ENCODE assay signal across 28 cellular contexts in the genomic region with DNA sequence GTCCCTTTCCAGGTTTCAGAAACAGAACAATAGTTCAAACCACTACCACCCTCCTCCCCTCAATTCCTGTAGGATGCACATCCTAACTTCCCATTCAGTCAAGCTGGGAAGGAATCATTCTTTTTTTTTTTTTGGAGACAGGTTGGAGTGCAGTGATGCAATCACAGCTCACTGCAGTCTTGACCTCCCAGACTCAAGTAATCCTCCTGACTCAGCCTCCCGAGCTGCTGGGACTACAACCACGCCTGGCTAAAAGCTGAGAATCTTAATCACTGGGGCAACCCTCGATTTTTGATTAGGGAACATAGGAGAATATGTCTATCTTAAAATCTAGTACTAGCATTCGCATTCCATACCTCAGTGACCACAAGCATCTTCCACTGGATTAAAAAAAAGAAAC.
DNase-seq lines count a peak whose midpoint lies in the region; ATAC-seq and TF ChIP-seq lines count a peak whose summit lies in the region.
"Had no signal": no experiment of that assay in that cellular context is flagged by ENCODE, and none has a peak within 500 bp of the region (broad histone marks: within the 10 kb centered on the region; RNA-seq: fewer than 3 reads in every experiment).

No MANE protein-coding gene starts in this region.

- H4K8ac ChIP-seq in IMR-90 (ENCODE audit: low read depth in 2 of 2, low read length in 2 of 2), result no peak overlapping the region

- no peak overlapping the region for H2BK20ac ChIP-seq in IMR-90 (ENCODE audit: low read depth, low read length)

- POLR2A ChIA-PET in IMR-90 (lab: Charles Lee; ENCODE audit: unreplicated experiment), result interaction anchor here (0.6 kb wide), 1 partner anchor 187 kb away, joined by 5 read pairs; no protein-coding TSS in a partner anchor

- H3K27ac Mint-ChIP-seq in activated naive CD4-positive, alpha-beta T cell treated with anti-CD3 and anti-CD28 coated beads, Interleukin-2, amount 10 ng/mL, durations not matched to agents 7 days and 5 days, result no peak overlapping the region
- H3K27ac Mint-ChIP-seq: natural killer cell; T-helper 2 cell treated with Interferon-gamma antibody and Interleukin-4, amounts not matched to agents 5 μg/mL and 100 μg/mL, for 36 hours had no signal

- H3K36me3 Mint-ChIP-seq in activated naive CD4-positive, alpha-beta T cell treated with anti-CD3 and anti-CD28 coated beads, Interleukin-2, amount 10 ng/mL, durations not matched to agents 7 days and 5 days, result no peaks in the 10 kb centered on the region
- H3K36me3 Mint-ChIP-seq: natural killer cell had no signal

- H3K27me3 Mint-ChIP-seq in activated naive CD4-positive, alpha-beta T cell treated with anti-CD3 and anti-CD28 coated beads, Interleukin-2, amount 10 ng/mL, durations not matched to agents 7 days and 5 days, result no peaks in the 10 kb centered on the region

- no peak overlapping the region for H2AFZ ChIP-seq in IMR-90 (replicated peaks; ENCODE audit: low read length, poor library complexity)

- DNase-seq in IMR-90, result no peak
- peak; percentile 4 to 49 for DNase-seq in cardiac fibroblast (ENCODE audit: low read depth in 2 of 2)
- DNase-seq in fibroblast of pulmonary artery (ENCODE audit: low read depth), result peak; percentile 23
- no peak for DNase-seq in NCI-H187 (lab: John Stamatoyannopoulos, UW)
- no peak for DNase-seq in activated naive CD4-positive, alpha-beta T cell treated with anti-CD3 and anti-CD28 coated beads, Interleukin-2, amount 10 ng/mL, durations not matched to agents 7 days and 5 days
- DNase-seq: activated CD4-positive, alpha-beta T cell treated with anti-CD3 and anti-CD28 coated beads for 48 hours; activated CD8-positive, alpha-beta memory T cell treated with anti-CD3 and anti-CD28 coated beads for 24 hours; activated T-cell treated with anti-CD3 and anti-CD28 coated beads, Interleukin-2, amount 50 U/mL, for 1 hour; adrenal gland; brain microvascular endothelial cell; Calu3; DND-41; effector CD8-positive, alpha-beta T cell; Karpas-422; kidney; midbrain; natural killer cell; NCI-H510A; occipital lobe; OCI-M1; stomach; tibial artery had no signal

- peaks cover under 1% of the 10 kb centered on the region; the same call in 1 of the 2 replicates for H4K20me1 ChIP-seq in IMR-90 (ENCODE audit: insufficient read depth, low read length)

- no peaks in the 10 kb centered on the region for H3K9me3 ChIP-seq in IMR-90 (ENCODE audit: control insufficient read depth, insufficient read depth, low read length)
- H3K9me3 ChIP-seq: adrenal gland, esophagus muscularis mucosa, stomach, tibial artery had no signal

- H3K4me3 ChIP-seq in IMR-90 (ENCODE audit: insufficient read depth, low read depth, low read length) (no peak overlapping the region), cardiac fibroblast (replicated peaks in 1 of 2; ENCODE audit: low read depth in 2 of 2, low read length in 2 of 2) (no peak overlapping the region), fibroblast of pulmonary artery (replicated peaks; ENCODE audit: low read depth, low read length) (no peak overlapping the region)
- H3K4me3 ChIP-seq: adrenal gland, esophagus muscularis mucosa, stomach, tibial artery had no signal

- intact Hi-C loops in IMR-90 (cut with micrococcal nuclease), result no loop called here

- TF ChIP-seq CTCF in IMR-90 (conservative IDR thresholded peaks at IDR 0.05; ENCODE audit: low read depth, low read length), result no peak
- TF ChIP-seq CTCF in cardiac fibroblast (IDR thresholded peaks at IDR 0.05; ENCODE audit: low read depth, low read length), result no peak
- TF ChIP-seq CTCF in fibroblast of pulmonary artery (IDR thresholded peaks at IDR 0.05; ENCODE audit: low read length, missing control alignments), result no peak

- no peak overlapping the region for H2AK9ac ChIP-seq in IMR-90 (replicated peaks; ENCODE audit: low read depth, low read length, poor library complexity)

- peaks cover 22% of the 10 kb centered on the region for H3K36me3 ChIP-seq in IMR-90 (ENCODE audit: control insufficient read depth, insufficient read depth, low read length)
- H3K36me3 ChIP-seq: adrenal gland, brain microvascular endothelial cell, tibial artery had no signal

- ATAC-seq in IMR-90 (ENCODE audit: low read depth) (no peak), GM21825 (IDR thresholded peaks at IDR 0.05; ENCODE audit: unreplicated experiment) (no peak), SK-N-SH treated with all-trans-retinoic acid at 6 μM for 48 hours (no peak)
- ATAC-seq: natural killer cell, Right ventricle myocardium inferior had no signal

- no TSS peak for BruUV-seq in IMR-90 (replicated peaks; lab: Mats Ljungman, UMichigan)

- no peak overlapping the region for H2BK15ac ChIP-seq in IMR-90 (ENCODE audit: low read depth, low read length)

- H3K9ac ChIP-seq in IMR-90 (ENCODE audit: low read depth, low read length), result no peak overlapping the region

- no peak overlapping the region for H3K4ac ChIP-seq in IMR-90 (ENCODE audit: low read depth, low read length)

- H3K14ac ChIP-seq in IMR-90 (replicated peaks; ENCODE audit: low read depth, low read length), result no peak overlapping the region

- H3K4me1 Mint-ChIP-seq in activated naive CD4-positive, alpha-beta T cell treated with anti-CD3 and anti-CD28 coated beads, Interleukin-2, amount 10 ng/mL, durations not matched to agents 7 days and 5 days, result no peaks in the 10 kb centered on the region
- H3K4me1 Mint-ChIP-seq: natural killer cell had no signal

- H2AK5ac ChIP-seq in IMR-90 (ENCODE audit: low read depth, low read length), result no peak overlapping the region

- H4K5ac ChIP-seq in IMR-90 (ENCODE audit: low read depth, low read length), result no peak overlapping the region

- H2BK5ac ChIP-seq in IMR-90 (ENCODE audit: low read depth, low read length, poor library complexity, severe bottlenecking), result no peak overlapping the region

- H3K27ac ChIP-seq in IMR-90 (ENCODE audit: insufficient read depth, low read length), result no peak overlapping the region
- H3K27ac ChIP-seq: adrenal gland, brain microvascular endothelial cell, C4-2B, esophagus muscularis mucosa, tibial artery had no signal

- H4K91ac ChIP-seq in IMR-90 (ENCODE audit: insufficient read depth, low read depth, low read length), result no peak overlapping the region

- WGBS in IMR-90 (ENCODE audit: extremely low coverage in 2 of 2, insufficient read length in 1 of 2), 2 experiments, result no CpG with 5 or more reads among the region's 4 CpGs

- dilution Hi-C loops in IMR-90 (cut with HindIII; ENCODE audit: low sequenced_read_pairs, unreplicated experiment), result no loop called here

- H3K56ac ChIP-seq in IMR-90 (ENCODE audit: extremely low read depth, insufficient read depth, low read length), result no peak overlapping the region

- peaks cover 4% of the 10 kb centered on the region; the same call in 1 of the 2 replicates for H3K9me1 ChIP-seq in IMR-90 (ENCODE audit: insufficient read depth, low read length)

- TF ChIP-seq RAD21 in IMR-90 (IDR thresholded peaks at IDR 0.05; ENCODE audit: low read length), result no peak

- no peak overlapping the region for H2BK120ac ChIP-seq in IMR-90 (ENCODE audit: low read depth, low read length)

- H3K27me3 ChIP-seq in IMR-90 (ENCODE audit: control insufficient read depth, insufficient read depth, low read length), result no peaks in the 10 kb centered on the region
- H3K27me3 ChIP-seq: adrenal gland, brain microvascular endothelial cell, esophagus muscularis mucosa, stomach, tibial artery had no signal

- H3K18ac ChIP-seq in IMR-90 (ENCODE audit: low read depth, low read length), result no peak overlapping the region

- CTCF ChIA-PET in IMR-90 (lab: Yijun Ruan, JAX), result interaction anchor here (0.6 kb wide), 1 partner anchor 99 kb away, joined by 3 read pairs; no protein-coding TSS in a partner anchor
- CTCF ChIA-PET in activated naive CD4-positive, alpha-beta T cell treated with anti-CD3 and anti-CD28 coated beads, Interleukin-2, amount 10 ng/mL, durations not matched to agents 7 days and 5 days (lab: Charles Lee), result interaction anchor here (1.1 to 1.5 kb wide), 3 partner anchors 10 to 537 kb away, joined by 3 to 5 read pairs (median 4); no protein-coding TSS in a partner anchor

- H3K79me1 ChIP-seq in IMR-90 (ENCODE audit: low read depth in 1 of 2, low read length in 2 of 2), result peaks cover 7 to 14% of the 10 kb centered on the region in 2 experiments; a peak in 2 of 4 replicates

- H3K23ac ChIP-seq in IMR-90 (ENCODE audit: low read depth, low read length), result no peak overlapping the region

- H3K4me3 Mint-ChIP-seq in activated naive CD4-positive, alpha-beta T cell treated with anti-CD3 and anti-CD28 coated beads, Interleukin-2, amount 10 ng/mL, durations not matched to agents 7 days and 5 days, result no peak overlapping the region
- H3K4me3 Mint-ChIP-seq: natural killer cell; T-helper 2 cell treated with Interferon-gamma antibody and Interleukin-4, amounts not matched to agents 5 μg/mL and 100 μg/mL, for 36 hours had no signal

- H3K4me1 ChIP-seq in IMR-90 (ENCODE audit: control insufficient read depth, insufficient read depth, low read length), result peaks cover 6% of the 10 kb centered on the region
- H3K4me1 ChIP-seq: adrenal gland, tibial artery had no signal

- TF ChIP-seq POLR2A in IMR-90 (IDR thresholded peaks at IDR 0.05; ENCODE audit: low read depth, low read length), result no peak

- no peak overlapping the region for H3K4me2 ChIP-seq in IMR-90 (ENCODE audit: low read depth, low read length)

- in situ Hi-C loops in IMR-90 (cut with MboI; ENCODE audit: low sequenced_read_pairs), result no loop called here

- H3K9me3 Mint-ChIP-seq in activated naive CD4-positive, alpha-beta T cell treated with anti-CD3 and anti-CD28 coated beads, Interleukin-2, amount 10 ng/mL, durations not matched to agents 7 days and 5 days, result no peaks in the 10 kb centered on the region
- H3K9me3 Mint-ChIP-seq: natural killer cell; T-helper 2 cell treated with Interferon-gamma antibody and Interleukin-4, amounts not matched to agents 5 μg/mL and 100 μg/mL, for 36 hours had no signal

TF ChIP-seq in IMR-90, 13 proteins besides CTCF, POLR2A, EP300 and RAD21 (continues in another document):
- TF ChIP-seq RFX5 (IDR thresholded peaks at IDR 0.05; ENCODE audit: low read depth, low read length), result no peak
- TF ChIP-seq SMC3 (IDR thresholded peaks at IDR 0.05; ENCODE audit: low read depth, low read length), result no peak
- TF ChIP-seq RCOR1 (IDR thresholded peaks at IDR 0.05; ENCODE audit: insufficient replicate concordance, low read length), result no peak
- peak; percentile 63 for TF ChIP-seq CEBPB (IDR thresholded peaks at IDR 0.05; ENCODE audit: low read depth, low read length)

TF ChIP-seq in SK-N-SH treated with all-trans-retinoic acid at 6 μM for 48 hours, 23 proteins besides CTCF, POLR2A, EP300 and RAD21 (continues in another document):
- no peak for TF ChIP-seq BACH2 (CRISPR knock-in tag; IDR thresholded peaks at IDR 0.05; ENCODE audit: borderline replicate concordance)
- no peak for TF ChIP-seq ESRRG (CRISPR knock-in tag; IDR thresholded peaks at IDR 0.05)
- no peak for TF ChIP-seq ZNF565 (CRISPR knock-in tag; conservative IDR thresholded peaks at IDR 0.05; ENCODE audit: low read depth)

Comparison
In these comparisons a context has a peak if more than half of its experiments do, and no peak if none do; other contexts are left out.
1. DNase-seq: peak in cardiac fibroblast (2 of 2) and fibroblast of pulmonary artery (single experiment); none in IMR-90 (single experiment), NCI-H187 (0 of 2) and activated naive CD4-positive, alpha-beta T cell treated with anti-CD3 and anti-CD28 coated beads, Interleukin-2, amount 10 ng/mL, durations not matched to agents 7 days and 5 days (single experiment).